24 cellular contexts compared by ENCODE assay signal in genomic region chr5:93428868-93429267, GRCh38.
DNase-seq lines count a peak whose midpoint lies in the region; ATAC-seq and TF ChIP-seq lines count a peak whose summit lies in the region.
"Had no signal": no experiment of that assay in that cellular context is flagged by ENCODE, and none has a peak within 500 bp of the region (broad histone marks: within the 10 kb centered on the region; RNA-seq: fewer than 3 reads in every experiment).

No MANE protein-coding gene starts in this region.

- no peak overlapping the region for H3K4me3 Mint-ChIP-seq in activated naive CD8-positive, alpha-beta T cell treated with anti-CD3 and anti-CD28 coated beads, Interleukin-2, amount 50 U/mL, for 24 hours
- H3K4me3 Mint-ChIP-seq: activated naive CD4-positive, alpha-beta T cell treated with anti-CD3 and anti-CD28 coated beads, Interleukin-2, amount 50 U/mL, for 24 hours; effector memory CD8-positive, alpha-beta T cell; natural killer cell treated with Interleukin-12 subunit alpha and Interleukin-12 subunit beta and Interleukin-15 and Interleukin-18, amount 100 ng/mL, for 72 hours had no signal

- no peaks in the 10 kb centered on the region for H3K36me3 ChIP-seq in mesenchymal stem cell (ENCODE audit: control insufficient read depth in 1 of 2, insufficient read depth in 2 of 2, low read depth in 1 of 2, low read length in 2 of 2)
- H3K36me3 ChIP-seq: esophagus squamous epithelium, Peyer's patch, vagina, WERI-Rb-1 had no signal

- H3K9ac ChIP-seq in mesenchymal stem cell (ENCODE audit: low read length): no peak overlapping the region

- no peak overlapping the region for H3K14ac ChIP-seq in mesenchymal stem cell (ENCODE audit: low read length in 2 of 2)

- H3K4me3 ChIP-seq in astrocyte of the spinal cord (ENCODE audit: low read depth, low read length) (no peak overlapping the region), mesenchymal stem cell (ENCODE audit: insufficient read depth in 1 of 2, low read depth in 1 of 2, low read length in 2 of 2) (no peak overlapping the region)
- H3K4me3 ChIP-seq: body of pancreas, esophagus squamous epithelium, Peyer's patch, testis, vagina had no signal

- peak; percentile 76 for DNase-seq in ELR (ENCODE audit: low read depth)
- peak; percentile 14 for DNase-seq in LHCN-M2 (ENCODE audit: low read depth)
- DNase-seq in astrocyte of the spinal cord (ENCODE audit: low read depth, low spot score): peak; percentile 46
- DNase-seq in mesenchymal stem cell: peak; percentile 45
- no peak for DNase-seq in MV-4-11 (lab: John Stamatoyannopoulos, UW)
- no peak for DNase-seq in activated naive CD8-positive, alpha-beta T cell treated with anti-CD3 and anti-CD28 coated beads, Interleukin-2, amount 50 U/mL, for 24 hours
- DNase-seq: activated CD4-positive, alpha-beta T cell treated with anti-CD3 and anti-CD28 coated beads, Interleukin-2, amount 50 U/mL, for 1 hour; body of pancreas; effector memory CD8-positive, alpha-beta T cell; esophagus squamous epithelium; KBM-7; left ventricle myocardium superior; NCI-H2171; NCI-H526; Peyer's patch; stimulated activated naive CD4-positive, alpha-beta T cell treated with Interleukin-2 at 50 U/mL for 16 hours; testis; WERI-Rb-1 had no signal

- H2BK5ac ChIP-seq in mesenchymal stem cell (ENCODE audit: low read depth, low read length, poor library complexity, severe bottlenecking): no peak overlapping the region

- H3K27ac ChIP-seq in mesenchymal stem cell (ENCODE audit: low read length, poor library complexity, severe bottlenecking): no peak overlapping the region
- H3K27ac ChIP-seq: body of pancreas, esophagus squamous epithelium, Peyer's patch, testis, vagina, WERI-Rb-1 had no signal

- H3K27me3 ChIP-seq in mesenchymal stem cell (ENCODE audit: control insufficient read depth in 1 of 2, insufficient read depth in 1 of 2, low read length in 2 of 2): no peaks in the 10 kb centered on the region
- H3K27me3 ChIP-seq: body of pancreas, esophagus squamous epithelium, Peyer's patch, testis, vagina had no signal

- in situ Hi-C loops in astrocyte of the spinal cord (cut with HindIII; ENCODE audit: low sequenced_read_pairs): no loop called here

- H3K79me1 ChIP-seq in mesenchymal stem cell (replicated peaks; ENCODE audit: low read length, poor library complexity, severe bottlenecking): no peaks in the 10 kb centered on the region

- no peak overlapping the region for H3K4me2 ChIP-seq in mesenchymal stem cell (ENCODE audit: low read length, poor library complexity, severe bottlenecking)

- no peaks in the 10 kb centered on the region for H3K9me3 ChIP-seq in mesenchymal stem cell (ENCODE audit: control insufficient read depth, low read length)
- H3K9me3 ChIP-seq: body of pancreas, esophagus squamous epithelium, Peyer's patch, testis, vagina had no signal

- no peak overlapping the region for H2BK12ac ChIP-seq in mesenchymal stem cell (ENCODE audit: low read length in 2 of 2)

- no peak overlapping the region for H3K27ac Mint-ChIP-seq in activated naive CD8-positive, alpha-beta T cell treated with anti-CD3 and anti-CD28 coated beads, Interleukin-2, amount 50 U/mL, for 24 hours
- H3K27ac Mint-ChIP-seq: activated naive CD4-positive, alpha-beta T cell treated with anti-CD3 and anti-CD28 coated beads, Interleukin-2, amount 50 U/mL, for 24 hours; effector memory CD8-positive, alpha-beta T cell; natural killer cell treated with Interleukin-12 subunit alpha and Interleukin-12 subunit beta and Interleukin-15 and Interleukin-18, amount 100 ng/mL, for 72 hours had no signal

- no peak overlapping the region for H2AK5ac ChIP-seq in mesenchymal stem cell (ENCODE audit: low read length, severe bottlenecking)

- 94% methylated on average over 1 of the region's 1 CpG for WGBS in mesenchymal stem cell

- no peaks in the 10 kb centered on the region for H3K36me3 Mint-ChIP-seq in activated naive CD8-positive, alpha-beta T cell treated with anti-CD3 and anti-CD28 coated beads, Interleukin-2, amount 50 U/mL, for 24 hours (ENCODE audit: low read depth)
- H3K36me3 Mint-ChIP-seq: activated naive CD4-positive, alpha-beta T cell treated with anti-CD3 and anti-CD28 coated beads, Interleukin-2, amount 50 U/mL, for 24 hours; natural killer cell treated with Interleukin-12 subunit alpha and Interleukin-12 subunit beta and Interleukin-15 and Interleukin-18, amount 100 ng/mL, for 72 hours had no signal

- no peak overlapping the region for H3K23ac ChIP-seq in mesenchymal stem cell (ENCODE audit: low read length in 2 of 2)

- no peaks in the 10 kb centered on the region for H3K4me1 ChIP-seq in mesenchymal stem cell (ENCODE audit: control insufficient read depth, insufficient read depth, low read depth, low read length)
- H3K4me1 ChIP-seq: body of pancreas, Peyer's patch, testis had no signal

- H4K8ac ChIP-seq in mesenchymal stem cell (ENCODE audit: low read length): no peak overlapping the region

- H3K4ac ChIP-seq in mesenchymal stem cell (ENCODE audit: low read depth in 1 of 2, low read length in 2 of 2): no peak overlapping the region

- no peak overlapping the region for H3K18ac ChIP-seq in mesenchymal stem cell (ENCODE audit: low read depth in 1 of 2, low read length in 2 of 2)

- TF ChIP-seq CTCF in astrocyte of the spinal cord (IDR thresholded peaks at IDR 0.05; ENCODE audit: low read depth, low read length): no peak

- H4K91ac ChIP-seq in mesenchymal stem cell (ENCODE audit: low read length): no peak overlapping the region

- H3K27me3 Mint-ChIP-seq in activated naive CD8-positive, alpha-beta T cell treated with anti-CD3 and anti-CD28 coated beads, Interleukin-2, amount 50 U/mL, for 24 hours: peaks cover 2% of the 10 kb centered on the region

- H3K4me1 Mint-ChIP-seq in activated naive CD8-positive, alpha-beta T cell treated with anti-CD3 and anti-CD28 coated beads, Interleukin-2, amount 50 U/mL, for 24 hours: no peaks in the 10 kb centered on the region
- H3K4me1 Mint-ChIP-seq: activated naive CD4-positive, alpha-beta T cell treated with anti-CD3 and anti-CD28 coated beads, Interleukin-2, amount 50 U/mL, for 24 hours had no signal

- no peak overlapping the region for H2AFZ ChIP-seq in mesenchymal stem cell (ENCODE audit: low read depth, low read length)

- H2BK120ac ChIP-seq in mesenchymal stem cell (ENCODE audit: low read depth, low read length): no peak overlapping the region

- no peak overlapping the region for H2BK15ac ChIP-seq in mesenchymal stem cell (ENCODE audit: low read depth, poor library complexity, severe bottlenecking)

- H3K9me3 Mint-ChIP-seq in activated naive CD8-positive, alpha-beta T cell treated with anti-CD3 and anti-CD28 coated beads, Interleukin-2, amount 50 U/mL, for 24 hours: no peaks in the 10 kb centered on the region
- H3K9me3 Mint-ChIP-seq: activated naive CD4-positive, alpha-beta T cell treated with anti-CD3 and anti-CD28 coated beads, Interleukin-2, amount 50 U/mL, for 24 hours; effector memory CD8-positive, alpha-beta T cell had no signal

- no peak for ATAC-seq in activated naive CD8-positive, alpha-beta T cell treated with anti-CD3 and anti-CD28 coated beads, Interleukin-2, amount 50 U/mL, for 24 hours
- ATAC-seq in GM19455 (IDR thresholded peaks at IDR 0.05; ENCODE audit: unreplicated experiment) (no peak), GM21786 (IDR thresholded peaks at IDR 0.05; ENCODE audit: unreplicated experiment) (no peak)
- ATAC-seq: body of pancreas; effector memory CD8-positive, alpha-beta T cell; left ventricle myocardium superior; natural killer cell treated with Interleukin-12 subunit alpha and Interleukin-12 subunit beta and Interleukin-15 and Interleukin-18, amount 100 ng/mL, for 72 hours; sciatic nerve had no signal

Comparison
In these comparisons a context has a peak if more than half of its experiments do, and no peak if none do; other contexts are left out.
1. DNase-seq: peak in ELR (single experiment), LHCN-M2 (single experiment), astrocyte of the spinal cord (single experiment) and mesenchymal stem cell (single experiment); none in MV-4-11 (single experiment) and activated naive CD8-positive, alpha-beta T cell treated with anti-CD3 and anti-CD28 coated beads, Interleukin-2, amount 50 U/mL, for 24 hours (single experiment).